ENCODE assay signal across 1 cellular context in genomic region chr4:109735566-109736454, GRCh38.
A peak's percentile ranks its signal among the peaks of the same experiment; 100 is the strongest.
TF ChIP-seq lines count a peak whose summit lies in the region.

No MANE protein-coding gene starts in this region.

TF ChIP-seq in K562, 482 proteins besides CTCF, POLR2A, EP300 and RAD21 (continued from another document and continues in another):
- TF ChIP-seq THAP12 (CRISPR knock-in tag; IDR thresholded peaks at IDR 0.05) = no peak
- 0 out of 2 replicates have a peak, but pooled peaks have one; percentile 7 for TF ChIP-seq FOXM1 (IDR thresholded peaks at IDR 0.05; ENCODE audit: low read depth)
- TF ChIP-seq FOXM1 (CRISPR knock-in tag; IDR thresholded peaks at IDR 0.05; ENCODE audit: low read depth) = no peak
- TF ChIP-seq ZC3H8 (IDR thresholded peaks at IDR 0.05) = no peak
- TF ChIP-seq, protein P1, sequence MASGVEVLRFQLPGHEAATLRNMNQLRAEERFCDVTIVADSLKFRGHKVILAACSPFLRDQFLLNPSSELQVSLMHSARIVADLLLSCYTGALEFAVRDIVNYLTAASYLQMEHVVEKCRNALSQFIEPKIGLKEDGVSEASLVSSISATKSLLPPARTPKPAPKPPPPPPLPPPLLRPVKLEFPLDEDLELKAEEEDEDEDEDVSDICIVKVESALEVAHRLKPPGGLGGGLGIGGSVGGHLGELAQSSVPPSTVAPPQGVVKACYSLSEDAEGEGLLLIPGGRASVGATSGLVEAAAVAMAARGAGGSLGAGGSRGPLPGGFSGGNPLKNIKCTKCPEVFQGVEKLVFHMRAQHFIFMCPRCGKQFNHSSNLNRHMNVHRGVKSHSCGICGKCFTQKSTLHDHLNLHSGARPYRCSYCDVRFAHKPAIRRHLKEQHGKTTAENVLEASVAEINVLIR (CRISPR knock-in tag; IDR thresholded peaks at IDR 0.05) = no peak
- TF ChIP-seq SMARCB1 (IDR thresholded peaks at IDR 0.05; ENCODE audit: insufficient read length, low read depth) = no peak
- TF ChIP-seq, protein P2, sequence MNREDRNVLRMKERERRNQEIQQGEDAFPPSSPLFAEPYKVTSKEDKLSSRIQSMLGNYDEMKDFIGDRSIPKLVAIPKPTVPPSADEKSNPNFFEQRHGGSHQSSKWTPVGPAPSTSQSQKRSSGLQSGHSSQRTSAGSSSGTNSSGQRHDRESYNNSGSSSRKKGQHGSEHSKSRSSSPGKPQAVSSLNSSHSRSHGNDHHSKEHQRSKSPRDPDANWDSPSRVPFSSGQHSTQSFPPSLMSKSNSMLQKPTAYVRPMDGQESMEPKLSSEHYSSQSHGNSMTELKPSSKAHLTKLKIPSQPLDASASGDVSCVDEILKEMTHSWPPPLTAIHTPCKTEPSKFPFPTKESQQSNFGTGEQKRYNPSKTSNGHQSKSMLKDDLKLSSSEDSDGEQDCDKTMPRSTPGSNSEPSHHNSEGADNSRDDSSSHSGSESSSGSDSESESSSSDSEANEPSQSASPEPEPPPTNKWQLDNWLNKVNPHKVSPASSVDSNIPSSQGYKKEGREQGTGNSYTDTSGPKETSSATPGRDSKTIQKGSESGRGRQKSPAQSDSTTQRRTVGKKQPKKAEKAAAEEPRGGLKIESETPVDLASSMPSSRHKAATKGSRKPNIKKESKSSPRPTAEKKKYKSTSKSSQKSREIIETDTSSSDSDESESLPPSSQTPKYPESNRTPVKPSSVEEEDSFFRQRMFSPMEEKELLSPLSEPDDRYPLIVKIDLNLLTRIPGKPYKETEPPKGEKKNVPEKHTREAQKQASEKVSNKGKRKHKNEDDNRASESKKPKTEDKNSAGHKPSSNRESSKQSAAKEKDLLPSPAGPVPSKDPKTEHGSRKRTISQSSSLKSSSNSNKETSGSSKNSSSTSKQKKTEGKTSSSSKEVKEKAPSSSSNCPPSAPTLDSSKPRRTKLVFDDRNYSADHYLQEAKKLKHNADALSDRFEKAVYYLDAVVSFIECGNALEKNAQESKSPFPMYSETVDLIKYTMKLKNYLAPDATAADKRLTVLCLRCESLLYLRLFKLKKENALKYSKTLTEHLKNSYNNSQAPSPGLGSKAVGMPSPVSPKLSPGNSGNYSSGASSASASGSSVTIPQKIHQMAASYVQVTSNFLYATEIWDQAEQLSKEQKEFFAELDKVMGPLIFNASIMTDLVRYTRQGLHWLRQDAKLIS (CRISPR knock-in tag; IDR thresholded peaks at IDR 0.05) = no peak
- no peak for TF ChIP-seq ZNF76 (CRISPR knock-in tag; IDR thresholded peaks at IDR 0.05; ENCODE audit: borderline replicate concordance)
- TF ChIP-seq GATAD2B (IDR thresholded peaks at IDR 0.05; ENCODE audit: borderline replicate concordance) = no peak; the same call in 1 of the 2 replicates
- no peak for TF ChIP-seq HNRNPK (IDR thresholded peaks at IDR 0.05; ENCODE audit: low read depth, low read length, poor library complexity, severe bottlenecking)
- TF ChIP-seq, protein P3, sequence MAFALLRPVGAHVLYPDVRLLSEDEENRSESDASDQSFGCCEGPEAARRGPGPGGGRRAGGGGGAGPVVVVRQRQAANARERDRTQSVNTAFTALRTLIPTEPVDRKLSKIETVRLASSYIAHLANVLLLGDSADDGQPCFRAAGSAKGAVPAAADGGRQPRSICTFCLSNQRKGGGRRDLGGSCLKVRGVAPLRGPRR (CRISPR knock-in tag; IDR thresholded peaks at IDR 0.05) = no peak
- TF ChIP-seq ZNF740 (CRISPR knock-in tag; IDR thresholded peaks at IDR 0.05) = no peak
- no peak for TF ChIP-seq ZNF740 (tag; IDR thresholded peaks at IDR 0.05)
- no peak for TF ChIP-seq TEAD1 (CRISPR knock-in tag; IDR thresholded peaks at IDR 0.05)
- TF ChIP-seq KLF1 (tag; IDR thresholded peaks at IDR 0.05) = no peak
- TF ChIP-seq HNRNPH1 (optimal IDR thresholded peaks at IDR 0.05; ENCODE audit: low read depth, low read length) = no peak
- no peak for TF ChIP-seq RBM17 (IDR thresholded peaks at IDR 0.05; ENCODE audit: borderline replicate concordance, low read depth, low read length)
- TF ChIP-seq ATF2 (CRISPR knock-in tag; IDR thresholded peaks at IDR 0.05) = no peak
- no peak for TF ChIP-seq ZZZ3 (IDR thresholded peaks at IDR 0.05)
- no peak for TF ChIP-seq ZNF274 (IDR thresholded peaks at IDR 0.05; ENCODE audit: borderline replicate concordance, low read depth, low read length)
- TF ChIP-seq, protein P4, sequence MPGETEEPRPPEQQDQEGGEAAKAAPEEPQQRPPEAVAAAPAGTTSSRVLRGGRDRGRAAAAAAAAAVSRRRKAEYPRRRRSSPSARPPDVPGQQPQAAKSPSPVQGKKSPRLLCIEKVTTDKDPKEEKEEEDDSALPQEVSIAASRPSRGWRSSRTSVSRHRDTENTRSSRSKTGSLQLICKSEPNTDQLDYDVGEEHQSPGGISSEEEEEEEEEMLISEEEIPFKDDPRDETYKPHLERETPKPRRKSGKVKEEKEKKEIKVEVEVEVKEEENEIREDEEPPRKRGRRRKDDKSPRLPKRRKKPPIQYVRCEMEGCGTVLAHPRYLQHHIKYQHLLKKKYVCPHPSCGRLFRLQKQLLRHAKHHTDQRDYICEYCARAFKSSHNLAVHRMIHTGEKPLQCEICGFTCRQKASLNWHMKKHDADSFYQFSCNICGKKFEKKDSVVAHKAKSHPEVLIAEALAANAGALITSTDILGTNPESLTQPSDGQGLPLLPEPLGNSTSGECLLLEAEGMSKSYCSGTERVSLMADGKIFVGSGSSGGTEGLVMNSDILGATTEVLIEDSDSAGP (CRISPR knock-in tag; IDR thresholded peaks at IDR 0.05) = no peak
- no peak for TF ChIP-seq SP2 (IDR thresholded peaks at IDR 0.05; ENCODE audit: extremely low read depth, low read depth, low read length, poor library complexity, severe bottlenecking)
- TF ChIP-seq, protein P5, sequence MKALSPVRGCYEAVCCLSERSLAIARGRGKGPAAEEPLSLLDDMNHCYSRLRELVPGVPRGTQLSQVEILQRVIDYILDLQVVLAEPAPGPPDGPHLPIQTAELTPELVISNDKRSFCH (CRISPR knock-in tag; IDR thresholded peaks at IDR 0.05) = no peak
- TF ChIP-seq, protein P5 (tag; IDR thresholded peaks at IDR 0.05) = peak; percentile 83
- TF ChIP-seq SMARCA4 (IDR thresholded peaks at IDR 0.05) = peak; percentile 64; the same call in 1 of the 2 replicates
- TF ChIP-seq SNAPC5 (CRISPR knock-in tag; IDR thresholded peaks at IDR 0.05) = no peak
- TF ChIP-seq SIRT6 (IDR thresholded peaks at IDR 0.05; ENCODE audit: low read depth, low read length) = no peak
- no peak for TF ChIP-seq SAFB2 (IDR thresholded peaks at IDR 0.05; ENCODE audit: borderline replicate concordance, low read depth, low read length, severe bottlenecking)
- TF ChIP-seq LEF1 (IDR thresholded peaks at IDR 0.05) = peak; percentile 85
- TF ChIP-seq MCM7 (IDR thresholded peaks at IDR 0.05) = no peak
- TF ChIP-seq, protein P6, sequence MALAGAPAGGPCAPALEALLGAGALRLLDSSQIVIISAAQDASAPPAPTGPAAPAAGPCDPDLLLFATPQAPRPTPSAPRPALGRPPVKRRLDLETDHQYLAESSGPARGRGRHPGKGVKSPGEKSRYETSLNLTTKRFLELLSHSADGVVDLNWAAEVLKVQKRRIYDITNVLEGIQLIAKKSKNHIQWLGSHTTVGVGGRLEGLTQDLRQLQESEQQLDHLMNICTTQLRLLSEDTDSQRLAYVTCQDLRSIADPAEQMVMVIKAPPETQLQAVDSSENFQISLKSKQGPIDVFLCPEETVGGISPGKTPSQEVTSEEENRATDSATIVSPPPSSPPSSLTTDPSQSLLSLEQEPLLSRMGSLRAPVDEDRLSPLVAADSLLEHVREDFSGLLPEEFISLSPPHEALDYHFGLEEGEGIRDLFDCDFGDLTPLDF (CRISPR knock-in tag; IDR thresholded peaks at IDR 0.05) = no peak
- peak; percentile 77 for TF ChIP-seq NCOR1 (IDR thresholded peaks at IDR 0.05)
- no peak for TF ChIP-seq PHF21A (IDR thresholded peaks at IDR 0.05; ENCODE audit: borderline replicate concordance, low read depth)
- no peak for TF ChIP-seq THRAP3 (IDR thresholded peaks at IDR 0.05; ENCODE audit: borderline replicate concordance)
- TF ChIP-seq EGR1 (conservative IDR thresholded peaks at IDR 0.05) = no peak
- no peak for TF ChIP-seq MED1 (CRISPR knock-in tag; IDR thresholded peaks at IDR 0.05; ENCODE audit: borderline replicate concordance)
- TF ChIP-seq POLR2G (IDR thresholded peaks at IDR 0.05; ENCODE audit: low read depth, low read length) = no peak
- no peak for TF ChIP-seq TBP (optimal IDR thresholded peaks at IDR 0.05; ENCODE audit: low read depth, low read length)
